In the genomic region with DNA sequence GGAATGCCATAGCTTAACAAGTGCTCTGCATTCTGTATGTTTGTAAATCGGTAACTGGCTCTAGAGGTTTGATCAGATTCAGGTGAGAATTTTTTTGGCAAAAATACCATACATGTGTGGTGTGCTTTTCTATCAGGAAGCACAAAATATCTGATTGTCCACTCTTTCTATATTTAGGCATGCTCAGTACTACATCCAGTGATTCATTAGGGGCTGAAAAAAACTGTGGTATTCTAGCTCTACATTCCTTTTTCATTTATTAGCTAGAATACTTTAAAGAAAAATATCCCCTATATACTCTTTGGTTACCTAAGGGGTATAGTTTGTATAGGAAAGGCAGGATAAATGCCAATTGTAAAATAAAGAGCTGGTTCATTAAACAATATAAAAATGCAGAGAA, we compare ENCODE assay signal across 17 cellular contexts. TPM values are rescaled to one million over a fixed set of nuclear protein-coding genes. Genes with fewer than 3 reads are reported as not detected.
DNase-seq lines count a peak whose midpoint lies in the region; FAIRE-seq and TF ChIP-seq lines count a peak whose summit lies in the region.
"Had no signal": no experiment of that assay in that cellular context is flagged by ENCODE, and none has a peak within 500 bp of the region (broad histone marks: within the 10 kb centered on the region; RNA-seq: fewer than 3 reads in every experiment).

No MANE protein-coding gene starts in this region.

- 75 to 79% methylated on average over 1 of the region's 1 CpG for WGBS in GM23248 (ENCODE audit: low coverage in 1 of 2, low lambda C conversion rate in 2 of 2, missing lambda C conversion rate in 2 of 2), 2 experiments
- 67% methylated on average over 1 of the region's 1 CpG for WGBS in liver
- 94% methylated on average over 1 of the region's 1 CpG for WGBS in smooth muscle cell (ENCODE audit: low lambda C conversion rate)

- H2AFZ ChIP-seq in GM23248 (no peak overlapping the region), astrocyte (ENCODE audit: low read depth, low read length) (no peak overlapping the region), smooth muscle cell (ENCODE audit: low read depth) (no peak overlapping the region)

- H3K9me3 ChIP-seq in GM23248 (ENCODE audit: low read depth) (no peaks in the 10 kb centered on the region), astrocyte (ENCODE audit: insufficient read depth, low read depth, low read length) (no peaks in the 10 kb centered on the region), liver (ENCODE audit: control insufficient read depth in 4 of 4, low read length in 3 of 4) (no peaks in the 10 kb centered on the region), smooth muscle cell (replicated peaks; ENCODE audit: low read depth) (no peaks in the 10 kb centered on the region), left ventricle myocardium inferior (replicated peaks) (no peaks in the 10 kb centered on the region)

- H3K9me2 ChIP-seq in GM23248 (ENCODE audit: insufficient read depth), result no peaks in the 10 kb centered on the region

- H3K79me2 ChIP-seq in GM23248 (ENCODE audit: insufficient read depth), result no peaks in the 10 kb centered on the region
- H3K79me2 ChIP-seq in astrocyte (ENCODE audit: insufficient read depth, low read length), result no peaks in the 10 kb centered on the region
- no peaks in the 10 kb centered on the region for H3K79me2 ChIP-seq in smooth muscle cell (ENCODE audit: low read depth)

- DNase-seq in GM23248, result peak; percentile 21
- DNase-seq in astrocyte (ENCODE audit: low read depth), result peak; percentile 46
- no peak for DNase-seq in smooth muscle cell (lab: John Stamatoyannopoulos, UW; ENCODE audit: unreplicated experiment)
- no peak for DNase-seq in NCI-H774 (lab: John Stamatoyannopoulos, UW)
- DNase-seq in NCI-H1048 (lab: John Stamatoyannopoulos, UW), result no peak
- DNase-seq in left ventricle myocardium inferior, result no peak
- DNase-seq: CD8-positive, alpha-beta T cell; DMS153; KBM-7; NCI-H1105 treated with DMSO at 0.1 percent for 48 hours; NCI-H2081 treated with DMSO at 0.1 percent for 48 hours; NCI-H446; NCI-H526; OCI-M1 had no signal

- no peak overlapping the region for H3K9ac ChIP-seq in GM23248
- H3K9ac ChIP-seq in astrocyte (ENCODE audit: low read length), result no peak overlapping the region
- peak overlapping the region in 1 of 2 donors; percentile 53 for H3K9ac ChIP-seq in liver (ENCODE audit: low read depth in 1 of 2, low read length in 2 of 2)
- H3K9ac ChIP-seq in smooth muscle cell (ENCODE audit: low read depth), result no peak overlapping the region
- H3K9ac ChIP-seq: BLaER1 treated with 17β-estradiol and CSF1 and Interleukin-3, amounts not matched to agents 10 nM and 100 nM had no signal

- no peaks in the 10 kb centered on the region for H3K27me3 ChIP-seq in GM23248 (replicated peaks; ENCODE audit: insufficient read depth)
- no peaks in the 10 kb centered on the region for H3K27me3 ChIP-seq in astrocyte (ENCODE audit: insufficient read depth, low read length)
- H3K27me3 ChIP-seq in liver (ENCODE audit: control insufficient read depth in 4 of 4, insufficient read depth in 4 of 4, low read length in 3 of 4), result no peaks in the 10 kb centered on the region
- no peaks in the 10 kb centered on the region for H3K27me3 ChIP-seq in smooth muscle cell (ENCODE audit: low read depth)
- H3K27me3 ChIP-seq in left ventricle myocardium inferior (ENCODE audit: low read depth), result peaks cover 28% of the 10 kb centered on the region
- H3K27me3 ChIP-seq: BLaER1 treated with 17β-estradiol and CSF1 and Interleukin-3, amounts not matched to agents 10 nM and 100 nM had no signal

- H3K36me3 Mint-ChIP-seq in astrocyte (ENCODE audit: low read depth, unreplicated experiment), result no peaks in the 10 kb centered on the region
- H3K36me3 Mint-ChIP-seq: CD8-positive, alpha-beta T cell had no signal

- H3F3A ChIP-seq in GM23248 (ENCODE audit: insufficient read depth) (no peaks in the 10 kb centered on the region), smooth muscle cell (ENCODE audit: low read depth) (peaks cover 7% of the 10 kb centered on the region)

- H3K4me1 ChIP-seq in GM23248 (ENCODE audit: insufficient read depth), result no peaks in the 10 kb centered on the region
- no peaks in the 10 kb centered on the region for H3K4me1 ChIP-seq in astrocyte (ENCODE audit: insufficient read depth, low read length)
- peaks cover 9 to 44% (median 37%) of the 10 kb centered on the region in 4 donors for H3K4me1 ChIP-seq in liver (ENCODE audit: control insufficient read depth in 4 of 4, insufficient read depth in 4 of 4, low read length in 3 of 4)
- peaks cover 3% of the 10 kb centered on the region for H3K4me1 ChIP-seq in smooth muscle cell (ENCODE audit: low read depth)
- H3K4me1 ChIP-seq in left ventricle myocardium inferior, result no peaks in the 10 kb centered on the region

- H3K9me3 Mint-ChIP-seq in astrocyte (ENCODE audit: unreplicated experiment), result no peaks in the 10 kb centered on the region
- H3K9me3 Mint-ChIP-seq: CD8-positive, alpha-beta T cell had no signal

- intact Hi-C loops in left ventricle myocardium inferior (cut with micrococcal nuclease), result no loop called here

- peak overlapping the region; percentile 45 for H3K27ac Mint-ChIP-seq in astrocyte (ENCODE audit: unreplicated experiment)
- H3K27ac Mint-ChIP-seq: CD8-positive, alpha-beta T cell had no signal

- TF ChIP-seq RAD21 in liver (IDR thresholded peaks at IDR 0.05), result no peak

- H3K4me3 Mint-ChIP-seq in astrocyte (ENCODE audit: unreplicated experiment), result no peak overlapping the region
- H3K4me3 Mint-ChIP-seq: CD8-positive, alpha-beta T cell had no signal

- in situ Hi-C loops in GM23248 (cut with MboI), result no loop called here

- no peak overlapping the region for H3K4me3 ChIP-seq in GM23248
- no peak overlapping the region for H3K4me3 ChIP-seq in astrocyte (ENCODE audit: insufficient read depth, low read depth, low read length)
- H3K4me3 ChIP-seq in liver (ENCODE audit: low read depth in 1 of 3, low read length in 3 of 3), result no peak overlapping the region
- no peak overlapping the region for H3K4me3 ChIP-seq in smooth muscle cell
- H3K4me3 ChIP-seq in left ventricle myocardium inferior, result no peak overlapping the region
- H3K4me3 ChIP-seq: BLaER1 treated with 17β-estradiol and CSF1 and Interleukin-3, amounts not matched to agents 10 nM and 100 nM had no signal

- no peaks in the 10 kb centered on the region for H3K36me3 ChIP-seq in GM23248 (ENCODE audit: low read depth)
- no peaks in the 10 kb centered on the region for H3K36me3 ChIP-seq in astrocyte (ENCODE audit: insufficient read depth, low read length)
- H3K36me3 ChIP-seq in liver (ENCODE audit: control insufficient read depth in 4 of 4, insufficient read depth in 3 of 4, low read depth in 1 of 4, low read length in 3 of 4), result no peaks in the 10 kb centered on the region
- no peaks in the 10 kb centered on the region for H3K36me3 ChIP-seq in smooth muscle cell (ENCODE audit: low read depth)
- no peaks in the 10 kb centered on the region for H3K36me3 ChIP-seq in left ventricle myocardium inferior
- H3K36me3 ChIP-seq: BLaER1 treated with 17β-estradiol and CSF1 and Interleukin-3, amounts not matched to agents 10 nM and 100 nM had no signal

- FAIRE-seq in astrocyte (lab: Jason Lieb, UNC), result no peak

- no peaks in the 10 kb centered on the region for H4K20me1 ChIP-seq in GM23248 (ENCODE audit: insufficient read depth)
- H4K20me1 ChIP-seq in astrocyte (ENCODE audit: insufficient read depth, low read length), result no peaks in the 10 kb centered on the region
- no peaks in the 10 kb centered on the region for H4K20me1 ChIP-seq in smooth muscle cell (ENCODE audit: low read depth)
- H4K20me1 ChIP-seq: BLaER1 treated with 17β-estradiol and CSF1 and Interleukin-3, amounts not matched to agents 10 nM and 100 nM had no signal

- peaks cover 14% of the 10 kb centered on the region for H3K4me1 Mint-ChIP-seq in astrocyte (ENCODE audit: low read depth, unreplicated experiment)

- H3K27ac ChIP-seq in GM23248, result no peak overlapping the region
- no peak overlapping the region for H3K27ac ChIP-seq in astrocyte (ENCODE audit: low read depth, low read length)
- H3K27ac ChIP-seq in liver (ENCODE audit: low read depth in 1 of 2, low read length in 2 of 2), result peak overlapping the region; percentile 57 to 71
- no peak overlapping the region for H3K27ac ChIP-seq in smooth muscle cell (ENCODE audit: low read depth)
- no peak overlapping the region for H3K27ac ChIP-seq in left ventricle myocardium inferior (replicated peaks)
- H3K27ac ChIP-seq: BLaER1 treated with 17β-estradiol and CSF1 and Interleukin-3, amounts not matched to agents 10 nM and 100 nM had no signal

- H3K4me2 ChIP-seq in GM23248 (ENCODE audit: unreplicated experiment) (no peak overlapping the region), astrocyte (ENCODE audit: low read length) (no peak overlapping the region), smooth muscle cell (peak overlapping the region; percentile 9)
- H3K4me2 ChIP-seq: BLaER1 treated with 17β-estradiol and CSF1 and Interleukin-3, amounts not matched to agents 10 nM and 100 nM had no signal

- TF ChIP-seq CTCF in astrocyte (IDR thresholded peaks at IDR 0.05; ENCODE audit: insufficient read depth, low read depth, low read length) (no peak), liver (IDR thresholded peaks at IDR 0.05; ENCODE audit: low read depth, low read length, missing input control) (no peak), smooth muscle cell (IDR thresholded peaks at IDR 0.05; ENCODE audit: borderline replicate concordance, insufficient read depth, poor library complexity, severe bottlenecking) (no peak), left ventricle myocardium inferior (IDR thresholded peaks at IDR 0.05; ENCODE audit: borderline replicate concordance) (no peak)

- no peaks in the 10 kb centered on the region for H3K27me3 Mint-ChIP-seq in astrocyte (ENCODE audit: low read depth, unreplicated experiment)

RNA-seq across cellular contexts. Expression of gene ELOVL2, which starts 10.6 kb away (rescaled TPM):
- 0.32 and 0.76 TPM in 2 replicates for total RNA-seq in GM23248 (2014; rRNA removed; shearing (Covaris generic))
- polyA plus RNA-seq in GM23248 (2016; fragmentation: Nextera tagmentation; extraction: Ambion mirVana) (0.29 and 0.42 TPM in 2 replicates), liver (10 to 100 TPM in 1 of 2 donors, 1 to 10 TPM in 1; 7.1 to 16.5 TPM), smooth muscle cell (13.4 and 15.9 TPM in 2 replicates)
- total RNA-seq in astrocyte (4.6 and 5.7 TPM in 2 replicates), liver (10 to 100 TPM; 27.8 to 28.5 TPM), smooth muscle cell (28.9 and 31.4 TPM in 2 replicates), left ventricle myocardium inferior (1.4 TPM)
- total RNA-seq: CD8-positive, alpha-beta T cell had no signal

RNA-seq across cellular contexts. Expression of gene SMIM13, which starts 38.9 kb away (rescaled TPM):
- total RNA-seq in GM23248 (2014; rRNA removed; shearing (Covaris generic)), result 11.3 and 12.4 TPM in 2 replicates
- polyA plus RNA-seq in GM23248 (2016; fragmentation: Nextera tagmentation; extraction: Ambion mirVana) (5.1 and 6.4 TPM in 2 replicates), liver (1 to 10 TPM; 2.8 to 5.0 TPM), smooth muscle cell (9.8 and 11.6 TPM in 2 replicates)
- total RNA-seq in astrocyte (23.7 and 24.2 TPM in 2 replicates), liver (1 to 10 TPM; 6.6 to 9.0 TPM), smooth muscle cell (17.7 and 23.9 TPM in 2 replicates), left ventricle myocardium inferior (12.3 TPM)

RNA-seq across cellular contexts. Expression of gene ERVFRD-1, which starts 56.8 kb away (rescaled TPM):
- total RNA-seq in GM23248 (2014; rRNA removed; shearing (Covaris generic)), result not detected in 2 replicates
- polyA plus RNA-seq in GM23248 (2016; fragmentation: Nextera tagmentation; extraction: Ambion mirVana) (0.05 TPM in 1 of 2 replicates, not detected in the other), liver (under 1 TPM; 0.07 to 0.28 TPM), smooth muscle cell (0.38 TPM in 1 of 2 replicates, not detected in the other)
- total RNA-seq in astrocyte (not detected in 2 replicates), liver (under 1 TPM in 1 of 2 donors, not detected in 1; 0.14 TPM), smooth muscle cell (0.09 TPM in 1 of 2 replicates, not detected in the other), left ventricle myocardium inferior (not detected)
- total RNA-seq: CD8-positive, alpha-beta T cell; Daoy had no signal

Comparison
In these comparisons a context has a peak if more than half of its experiments do, and no peak if none do; other contexts are left out.
1. DNase-seq: peak in GM23248 (single experiment) and astrocyte (single experiment); none in smooth muscle cell (single experiment), NCI-H774 (single experiment), NCI-H1048 (single experiment) and left ventricle myocardium inferior (single experiment).
2. H3K27ac ChIP-seq: peak in liver (2 of 2); none in GM23248 (single experiment), astrocyte (single experiment), smooth muscle cell (single experiment) and left ventricle myocardium inferior (single experiment).